ENCODE assay signal across 9 cellular contexts in genomic region chr3:185959609-185960517, GRCh38. TPM values are rescaled to one million over a fixed set of nuclear protein-coding genes. Genes with fewer than 3 reads are reported as not detected.
DNase-seq lines count a peak whose midpoint lies in the region; ATAC-seq and TF ChIP-seq lines count a peak whose summit lies in the region.
"Had no signal": no experiment of that assay in that cellular context is flagged by ENCODE, and none has a peak within 500 bp of the region (broad histone marks: within the 10 kb centered on the region; RNA-seq: fewer than 3 reads in every experiment).

No MANE protein-coding gene starts in this region.

- H3K27me3 ChIP-seq in thyroid gland: no peaks in the 10 kb centered on the region

- H3K4me3 Mint-ChIP-seq in activated T-cell treated with anti-CD3 and anti-CD28 coated beads, Interleukin-2, amount 50 U/mL, for 72 hours: no peak overlapping the region
- no peak overlapping the region for H3K4me3 Mint-ChIP-seq in activated T-cell treated with anti-CD3 and anti-CD28 coated beads, Interleukin-2, amount 50 U/mL, for 24 hours

- no peak for DNase-seq in activated T-cell treated with anti-CD3 and anti-CD28 coated beads, Interleukin-2, amount 50 U/mL, for 72 hours
- no peak for DNase-seq in activated T-cell treated with anti-CD3 and anti-CD28 coated beads, Interleukin-2, amount 50 U/mL, for 24 hours
- DNase-seq in foreskin melanocyte (peak; percentile 78), thyroid gland (peak; percentile 65 to 70), 8988T (no peak), inferior parietal cortex (ENCODE audit: extremely low spot score) (no peak), NCI-H1417 treated with DMSO at 0.1 percent for 48 hours (lab: John Stamatoyannopoulos, UW) (no peak)

- TF ChIP-seq POLR2A in thyroid gland (IDR thresholded peaks at IDR 0.05): peak in 1 of 2 donors; percentile 61

- H3K27me3 Mint-ChIP-seq in activated T-cell treated with anti-CD3 and anti-CD28 coated beads, Interleukin-2, amount 50 U/mL, for 72 hours (ENCODE audit: low read depth): no peaks in the 10 kb centered on the region
- peaks cover 3% of the 10 kb centered on the region for H3K27me3 Mint-ChIP-seq in activated T-cell treated with anti-CD3 and anti-CD28 coated beads, Interleukin-2, amount 50 U/mL, for 24 hours

- peaks cover 5% of the 10 kb centered on the region for H3K4me1 Mint-ChIP-seq in activated T-cell treated with anti-CD3 and anti-CD28 coated beads, Interleukin-2, amount 50 U/mL, for 72 hours (ENCODE audit: low read depth)
- H3K4me1 Mint-ChIP-seq in activated T-cell treated with anti-CD3 and anti-CD28 coated beads, Interleukin-2, amount 50 U/mL, for 24 hours (ENCODE audit: low read depth): peaks cover 5% of the 10 kb centered on the region

- H3K36me3 Mint-ChIP-seq in activated T-cell treated with anti-CD3 and anti-CD28 coated beads, Interleukin-2, amount 50 U/mL, for 72 hours (ENCODE audit: insufficient read depth in 2 of 2): peaks cover 0 to 2% of the 10 kb centered on the region in 2 donors
- H3K36me3 Mint-ChIP-seq in activated T-cell treated with anti-CD3 and anti-CD28 coated beads, Interleukin-2, amount 50 U/mL, for 24 hours (ENCODE audit: low read depth): no peaks in the 10 kb centered on the region

- TF ChIP-seq CTCF in thyroid gland (IDR thresholded peaks at IDR 0.05): no peak

- no peaks in the 10 kb centered on the region for H3K9me3 ChIP-seq in thyroid gland

- H3K4me3 ChIP-seq in thyroid gland (replicated peaks in 1 of 3): peak overlapping the region in 1 of 3 donors; percentile 5

- H3K9me3 Mint-ChIP-seq in activated T-cell treated with anti-CD3 and anti-CD28 coated beads, Interleukin-2, amount 50 U/mL, for 72 hours: peaks cover 0 to 3% of the 10 kb centered on the region in 2 donors
- H3K9me3 Mint-ChIP-seq in activated T-cell treated with anti-CD3 and anti-CD28 coated beads, Interleukin-2, amount 50 U/mL, for 24 hours: no peaks in the 10 kb centered on the region

- ATAC-seq in activated T-cell treated with anti-CD3 and anti-CD28 coated beads, Interleukin-2, amount 50 U/mL, for 72 hours (replicated peaks in 1 of 2): peak; percentile 59 to 62
- ATAC-seq in SK-N-SH treated with all-trans-retinoic acid at 6 μM for 48 hours: peak; percentile 89
- ATAC-seq: Panc1 had no signal

- no peaks in the 10 kb centered on the region for H3K36me3 ChIP-seq in thyroid gland

- H3K27ac ChIP-seq in thyroid gland: peak overlapping the region; percentile 49 to 91 (median 79)

- WGBS in thyroid gland, 2 donors: 22 to 29% methylated on average over 5 of the region's 5 CpGs

- intact Hi-C loops in thyroid gland (cut with DNase I): no loop called here

- peaks cover 6 to 12% of the 10 kb centered on the region in 2 donors for H3K4me1 ChIP-seq in thyroid gland

- no peak overlapping the region for H3K27ac Mint-ChIP-seq in activated T-cell treated with anti-CD3 and anti-CD28 coated beads, Interleukin-2, amount 50 U/mL, for 72 hours
- H3K27ac Mint-ChIP-seq in activated T-cell treated with anti-CD3 and anti-CD28 coated beads, Interleukin-2, amount 50 U/mL, for 24 hours: no peak overlapping the region

TF ChIP-seq in SK-N-SH treated with all-trans-retinoic acid at 6 μM for 48 hours, 23 proteins besides CTCF, POLR2A, EP300 and RAD21:
- TF ChIP-seq, protein P1, sequence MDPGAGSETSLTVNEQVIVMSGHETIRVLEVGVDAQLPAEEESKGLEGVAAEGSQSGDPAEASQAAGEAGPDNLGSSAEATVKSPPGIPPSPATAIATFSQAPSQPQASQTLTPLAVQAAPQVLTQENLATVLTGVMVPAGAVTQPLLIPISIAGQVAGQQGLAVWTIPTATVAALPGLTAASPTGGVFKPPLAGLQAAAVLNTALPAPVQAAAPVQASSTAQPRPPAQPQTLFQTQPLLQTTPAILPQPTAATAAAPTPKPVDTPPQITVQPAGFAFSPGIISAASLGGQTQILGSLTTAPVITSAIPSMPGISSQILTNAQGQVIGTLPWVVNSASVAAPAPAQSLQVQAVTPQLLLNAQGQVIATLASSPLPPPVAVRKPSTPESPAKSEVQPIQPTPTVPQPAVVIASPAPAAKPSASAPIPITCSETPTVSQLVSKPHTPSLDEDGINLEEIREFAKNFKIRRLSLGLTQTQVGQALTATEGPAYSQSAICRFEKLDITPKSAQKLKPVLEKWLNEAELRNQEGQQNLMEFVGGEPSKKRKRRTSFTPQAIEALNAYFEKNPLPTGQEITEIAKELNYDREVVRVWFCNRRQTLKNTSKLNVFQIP (CRISPR knock-in tag; IDR thresholded peaks at IDR 0.05; ENCODE audit: borderline replicate concordance, low read depth): no peak
- TF ChIP-seq ZNF70 (CRISPR knock-in tag; IDR thresholded peaks at IDR 0.05) (no peak), ISL1 (CRISPR knock-in tag; IDR thresholded peaks at IDR 0.05) (no peak), ESRRG (CRISPR knock-in tag; IDR thresholded peaks at IDR 0.05) (no peak), SNAI2 (CRISPR knock-in tag; IDR thresholded peaks at IDR 0.05) (no peak)
- TF ChIP-seq, protein P2, sequence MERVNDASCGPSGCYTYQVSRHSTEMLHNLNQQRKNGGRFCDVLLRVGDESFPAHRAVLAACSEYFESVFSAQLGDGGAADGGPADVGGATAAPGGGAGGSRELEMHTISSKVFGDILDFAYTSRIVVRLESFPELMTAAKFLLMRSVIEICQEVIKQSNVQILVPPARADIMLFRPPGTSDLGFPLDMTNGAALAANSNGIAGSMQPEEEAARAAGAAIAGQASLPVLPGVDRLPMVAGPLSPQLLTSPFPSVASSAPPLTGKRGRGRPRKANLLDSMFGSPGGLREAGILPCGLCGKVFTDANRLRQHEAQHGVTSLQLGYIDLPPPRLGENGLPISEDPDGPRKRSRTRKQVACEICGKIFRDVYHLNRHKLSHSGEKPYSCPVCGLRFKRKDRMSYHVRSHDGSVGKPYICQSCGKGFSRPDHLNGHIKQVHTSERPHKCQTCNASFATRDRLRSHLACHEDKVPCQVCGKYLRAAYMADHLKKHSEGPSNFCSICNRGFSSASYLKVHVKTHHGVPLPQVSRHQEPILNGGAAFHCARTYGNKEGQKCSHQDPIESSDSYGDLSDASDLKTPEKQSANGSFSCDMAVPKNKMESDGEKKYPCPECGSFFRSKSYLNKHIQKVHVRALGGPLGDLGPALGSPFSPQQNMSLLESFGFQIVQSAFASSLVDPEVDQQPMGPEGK (CRISPR knock-in tag; IDR thresholded peaks at IDR 0.05; ENCODE audit: borderline replicate concordance): no peak

RNA-seq across cellular contexts. Expression of gene TRA2B, which starts 22.0 kb away (rescaled TPM):
- 100 to 1,000 TPM; 215 to 233 TPM for total RNA-seq in activated T-cell treated with anti-CD3 and anti-CD28 coated beads, Interleukin-2, amount 50 U/mL, for 72 hours
- 100 to 1,000 TPM; 162 to 237 (median 202) TPM for total RNA-seq in thyroid gland

Comparison
In these comparisons a context has a peak if more than half of its experiments do, and no peak if none do; other contexts are left out.
1. DNase-seq: peak in foreskin melanocyte (single experiment) and thyroid gland (2 of 2); none in activated T-cell treated with anti-CD3 and anti-CD28 coated beads, Interleukin-2, amount 50 U/mL, for 72 hours (0 of 2), activated T-cell treated with anti-CD3 and anti-CD28 coated beads, Interleukin-2, amount 50 U/mL, for 24 hours (single experiment), 8988T (single experiment), inferior parietal cortex (single experiment) and NCI-H1417 treated with DMSO at 0.1 percent for 48 hours (single experiment).